ENCODE assay signal across 33 cellular contexts in genomic region chr22:46867106-46867505, GRCh38.
DNase-seq lines count a peak whose midpoint lies in the region; ATAC-seq and TF ChIP-seq lines count a peak whose summit lies in the region.
"Had no signal": no experiment of that assay in that cellular context is flagged by ENCODE, and none has a peak within 500 bp of the region (broad histone marks: within the 10 kb centered on the region; RNA-seq: fewer than 3 reads in every experiment).

No MANE protein-coding gene starts in this region.

- TF ChIP-seq CTCF in AG04450 (IDR thresholded peaks at IDR 0.05; ENCODE audit: low read depth, low read length) (no peak), chondrocyte (IDR thresholded peaks at IDR 0.05) (no peak)

- H3K4me3 ChIP-seq in AG04450 (ENCODE audit: low read depth, low read length) (no peak overlapping the region), HUES48 (ENCODE audit: low read depth, low read length) (no peak overlapping the region), mesodermal cell (ENCODE audit: extremely low read depth, insufficient read depth, low read length, poor library complexity, severe bottlenecking) (no peak overlapping the region)
- H3K4me3 ChIP-seq: GM23338, left lung, neural progenitor cell, SJCRH30, spleen, upper lobe of right lung had no signal

- H3K4me1 Mint-ChIP-seq in chondrocyte (ENCODE audit: low read depth) = peaks cover 8% of the 10 kb centered on the region
- H3K4me1 Mint-ChIP-seq: neural progenitor cell had no signal

- peaks cover 16% of the 10 kb centered on the region for H3K9me3 Mint-ChIP-seq in chondrocyte (ENCODE audit: low read depth)

- H3K27ac ChIP-seq in AG04450 (ENCODE audit: low read depth, low read length) = peak overlapping the region; percentile 70
- peak overlapping the region; percentile 76 for H3K27ac ChIP-seq in HUES48 (ENCODE audit: low read depth, low read length)
- H3K27ac ChIP-seq in mesodermal cell (ENCODE audit: low read depth, low read length, severe bottlenecking) = peak overlapping the region; percentile 64
- H3K27ac ChIP-seq: HL-60, left lung, neural progenitor cell, parathyroid adenoma, SJCRH30, spleen, upper lobe of right lung had no signal

- POLR2A ChIA-PET in AG04450 (lab: Yijun Ruan, JAX) = no interaction called here

- H3K36me3 Mint-ChIP-seq in chondrocyte (ENCODE audit: low read depth) = peaks cover 16% of the 10 kb centered on the region

- no peak for TF ChIP-seq POLR2A in erythroblast (IDR thresholded peaks at IDR 0.05; ENCODE audit: low read length)

- H3K27ac Mint-ChIP-seq in chondrocyte (ENCODE audit: unreplicated experiment) = peak overlapping the region; percentile 5
- H3K27ac Mint-ChIP-seq: activated B cell treated with CpG ODN at 0.5 μM for 24 hours; activated naive CD8-positive, alpha-beta T cell treated with anti-CD3 and anti-CD28 coated beads for 36 hours; activated T-cell treated with anti-CD3 and anti-CD28 coated beads, Interleukin-2, amount 50 U/mL, for 24 hours; CD8-positive, alpha-beta T cell; dendritic cell treated with granulocyte-macrophage colony-stimulating factor and Interleukin-4, amounts not matched to agents 40 ng/mL and 50 ng/mL, for 4 days; GM23338; memory B cell; neural progenitor cell had no signal

- no peak overlapping the region for H3K9ac ChIP-seq in HUES48 (ENCODE audit: low read depth, low read length)
- H3K9ac ChIP-seq: neural progenitor cell, parathyroid adenoma had no signal

- H3K4me3 Mint-ChIP-seq in chondrocyte (ENCODE audit: unreplicated experiment) = no peak overlapping the region
- H3K4me3 Mint-ChIP-seq: activated B cell treated with CpG ODN at 0.5 μM for 24 hours; activated naive CD8-positive, alpha-beta T cell treated with anti-CD3 and anti-CD28 coated beads for 36 hours; activated T-cell treated with anti-CD3 and anti-CD28 coated beads, Interleukin-2, amount 50 U/mL, for 24 hours; CD8-positive, alpha-beta T cell; dendritic cell treated with granulocyte-macrophage colony-stimulating factor and Interleukin-4, amounts not matched to agents 40 ng/mL and 50 ng/mL, for 4 days; GM23338; memory B cell; neural progenitor cell had no signal

- CTCF ChIA-PET in AG04450 (lab: Charles Lee) = interaction anchor here (0.7 kb wide), 1 partner anchor 64 kb away, joined by 3 read pairs; no protein-coding TSS in a partner anchor

- H3K4me1 ChIP-seq in HUES48 (ENCODE audit: control insufficient read depth, insufficient read depth, low read length) (peaks cover 6% of the 10 kb centered on the region), mesodermal cell (ENCODE audit: control insufficient read depth, insufficient read depth, low read length, poor library complexity, severe bottlenecking) (peaks cover 5% of the 10 kb centered on the region)
- H3K4me1 ChIP-seq: BE2C, neural progenitor cell, parathyroid adenoma, SJCRH30, upper lobe of right lung had no signal

- H3K27me3 Mint-ChIP-seq in chondrocyte (ENCODE audit: low read depth) = no peaks in the 10 kb centered on the region
- H3K27me3 Mint-ChIP-seq: activated B cell treated with CpG ODN at 0.5 μM for 24 hours; activated naive CD8-positive, alpha-beta T cell treated with anti-CD3 and anti-CD28 coated beads for 36 hours; activated T-cell treated with anti-CD3 and anti-CD28 coated beads, Interleukin-2, amount 50 U/mL, for 24 hours; dendritic cell treated with granulocyte-macrophage colony-stimulating factor and Interleukin-4, amounts not matched to agents 40 ng/mL and 50 ng/mL, for 4 days; memory B cell had no signal

- DNase-seq in AG04450 (ENCODE audit: low read depth, low spot score) (no peak), chondrocyte (ENCODE audit: low spot score) (no peak), NCI-H510A (lab: John Stamatoyannopoulos, UW) (no peak), NOMO-1 treated with dmso at 0.1 percent for 144 hours (lab: John Stamatoyannopoulos, UW; ENCODE audit: unreplicated experiment) (no peak), erythroblast (lab: John Stamatoyannopoulos, UW) (no peak)
- DNase-seq: activated B cell treated with CpG ODN at 0.5 μM for 24 hours; activated gamma-delta T cell; activated naive CD8-positive, alpha-beta T cell treated with anti-CD3 and anti-CD28 coated beads for 36 hours; activated T-cell treated with anti-CD3 and anti-CD28 coated beads, Interleukin-2, amount 50 U/mL, for 24 hours; BE2C; CD8-positive, alpha-beta T cell; central memory CD4-positive, alpha-beta T cell; glutamatergic neuron; Karpas-422; left lung; NCI-H1436 treated with DMSO at 0.1 percent for 48 hours; NCI-H345; NCI-H748 treated with DMSO at 0.1 percent for 48 hours; SJCRH30; spleen; stimulated activated CD4-positive, alpha-beta T cell treated with anti-CD3 and anti-CD28 coated beads, Interleukin-2, amount 100 ng/mL, for 24 hours; stimulated activated naive CD8-positive, alpha-beta T cell treated with anti-CD3 and anti-CD28 coated beads, Interleukin-15, Interleukin-2, amounts not matched to agents 100 U/mL and 50 U/mL, for 24 hours; upper lobe of right lung had no signal

- no peaks in the 10 kb centered on the region; the same call in 1 of the 2 replicates for H3K36me3 ChIP-seq in HUES48 (ENCODE audit: control insufficient read depth, insufficient read depth, low read length)
- peaks cover 26% of the 10 kb centered on the region for H3K36me3 ChIP-seq in mesodermal cell (ENCODE audit: control insufficient read depth, insufficient read depth, low read length)
- H3K36me3 ChIP-seq: BE2C, upper lobe of right lung had no signal

- H3K27me3 ChIP-seq in AG04450 (ENCODE audit: control insufficient read depth, insufficient read depth, low read length) (no peaks in the 10 kb centered on the region), HUES48 (ENCODE audit: control insufficient read depth, insufficient read depth, low read length) (no peaks in the 10 kb centered on the region)
- H3K27me3 ChIP-seq: BE2C, left lung, neural progenitor cell, SJCRH30, spleen, upper lobe of right lung had no signal

- WGBS in mesodermal cell (ENCODE audit: insufficient coverage in 2 of 2), 2 experiments = 90 to 100% methylated on average over 2 to 3 of the region's 4 CpGs

- H3K9me3 ChIP-seq in AG04450 (ENCODE audit: control insufficient read depth, insufficient read depth, low read length) (peaks cover 5% of the 10 kb centered on the region; the same call in 1 of the 2 replicates), HUES48 (ENCODE audit: control insufficient read depth, insufficient read depth, low read length) (peaks cover 10% of the 10 kb centered on the region; the same call in 1 of the 2 replicates), mesodermal cell (ENCODE audit: control insufficient read depth, low read length) (peaks cover 30% of the 10 kb centered on the region)
- H3K9me3 ChIP-seq: BE2C had no signal

- no peak for ATAC-seq in GM21360 (IDR thresholded peaks at IDR 0.05; ENCODE audit: unreplicated experiment)
- ATAC-seq: CD8-positive, alpha-beta T cell; HepG2; left lung; stimulated activated naive CD8-positive, alpha-beta T cell treated with anti-CD3 and anti-CD28 coated beads, Interleukin-15, Interleukin-2, amounts not matched to agents 100 U/mL and 50 U/mL, for 24 hours; upper lobe of right lung had no signal
